ENCODE assay signal across 1 cellular context in genomic region chr17:79800325-79801155, GRCh38.
A peak's percentile ranks its signal among the peaks of the same experiment; 100 is the strongest.
TF ChIP-seq lines count a peak whose summit lies in the region.

No MANE protein-coding gene starts in this region.

TF ChIP-seq in HEK293, 187 proteins besides CTCF, POLR2A, EP300 and RAD21 (continued from another document and continues in another):
- TF ChIP-seq ZBTB10 (tag by site-specific recombination; IDR thresholded peaks at IDR 0.05) (peak; percentile 22), ZNF341 (tag by site-specific recombination; IDR thresholded peaks at IDR 0.05; ENCODE audit: low read depth) (peak; percentile 87), ZNF596 (tag by site-specific recombination; IDR thresholded peaks at IDR 0.05) (no peak), KLF8 (tag by site-specific recombination; IDR thresholded peaks at IDR 0.05) (peak; percentile 52), ZNF211 (tag by site-specific recombination; IDR thresholded peaks at IDR 0.05; ENCODE audit: low read depth) (no peak), ZNF555 (tag by site-specific recombination; conservative IDR thresholded peaks at IDR 0.05) (no peak), OVOL3 (tag by site-specific recombination; IDR thresholded peaks at IDR 0.05) (no peak; the same call in 1 of the 2 replicates), ZNF362 (tag by site-specific recombination; IDR thresholded peaks at IDR 0.05) (no peak), ZBTB20 (tag by site-specific recombination; IDR thresholded peaks at IDR 0.05) (peak; percentile 90), ZNF169 (tag by site-specific recombination; IDR thresholded peaks at IDR 0.05) (no peak), SP2 (tag by site-specific recombination; IDR thresholded peaks at IDR 0.05) (peak; percentile 60; the same call in 1 of the 2 replicates), ZNF23 (tag by site-specific recombination; IDR thresholded peaks at IDR 0.05; ENCODE audit: borderline replicate concordance) (no peak), ZNF146 (tag by site-specific recombination; IDR thresholded peaks at IDR 0.05) (no peak), ZNF558 (tag by site-specific recombination; IDR thresholded peaks at IDR 0.05) (no peak), ZNF621 (tag by site-specific recombination; IDR thresholded peaks at IDR 0.05) (no peak), ZNF510 (tag by site-specific recombination; IDR thresholded peaks at IDR 0.05; ENCODE audit: insufficient replicate concordance) (no peak), PRDM1 (tag by site-specific recombination; IDR thresholded peaks at IDR 0.05) (peak; percentile 87), ZNF292 (tag by site-specific recombination; IDR thresholded peaks at IDR 0.05; ENCODE audit: borderline replicate concordance, low read depth) (no peak), ZNF202 (tag by site-specific recombination; IDR thresholded peaks at IDR 0.05; ENCODE audit: borderline replicate concordance) (no peak), SCRT2 (tag by site-specific recombination; IDR thresholded peaks at IDR 0.05) (0 out of 2 replicates have a peak, but pooled peaks have one; percentile 8), ZNF398 (tag by site-specific recombination; IDR thresholded peaks at IDR 0.05) (peak; percentile 24; the same call in 1 of the 2 replicates), WT1 (tag by site-specific recombination; IDR thresholded peaks at IDR 0.05) (no peak; the same call in none of the 2 replicates), BCL11A (tag by site-specific recombination; IDR thresholded peaks at IDR 0.05; ENCODE audit: low read depth) (peak; percentile 22; the same call in 1 of the 2 replicates), YY1 (tag by site-specific recombination; IDR thresholded peaks at IDR 0.05) (no peak), ZNF423 (tag by site-specific recombination; IDR thresholded peaks at IDR 0.05) (no peak), ZSCAN23 (tag by site-specific recombination; IDR thresholded peaks at IDR 0.05) (0 out of 2 replicates have a peak, but pooled peaks have one; percentile 10), ATF2 (tag by site-specific recombination; IDR thresholded peaks at IDR 0.05; ENCODE audit: low read depth) (no peak), SETDB1 (IDR thresholded peaks at IDR 0.05; ENCODE audit: insufficient read length, low read length) (no peak), ZFHX2 (tag by site-specific recombination; conservative IDR thresholded peaks at IDR 0.05) (peak; percentile 95), ZXDB (tag by site-specific recombination; IDR thresholded peaks at IDR 0.05) (peak; percentile 34; the same call in 1 of the 2 replicates), ZNF692 (tag by site-specific recombination; IDR thresholded peaks at IDR 0.05) (no peak; the same call in 1 of the 2 replicates), EGR2 (tag by site-specific recombination; IDR thresholded peaks at IDR 0.05; ENCODE audit: low read depth) (peak; percentile 86), GLI2 (tag by site-specific recombination; IDR thresholded peaks at IDR 0.05; ENCODE audit: borderline replicate concordance, low read depth) (no peak), ZNF426 (tag by site-specific recombination; IDR thresholded peaks at IDR 0.05) (no peak), PBX3 (CRISPR knock-in tag; IDR thresholded peaks at IDR 0.05) (no peak; the same call in 1 of the 2 replicates), ZNF610 (tag by site-specific recombination; IDR thresholded peaks at IDR 0.05; ENCODE audit: borderline replicate concordance) (0 out of 2 replicates have a peak, but pooled peaks have one; percentile 22), ZBTB6 (tag by site-specific recombination; IDR thresholded peaks at IDR 0.05) (no peak), ZNF623 (tag by site-specific recombination; IDR thresholded peaks at IDR 0.05) (no peak), ZSCAN16 (tag by site-specific recombination; IDR thresholded peaks at IDR 0.05) (no peak), ZBTB8A (tag by site-specific recombination; IDR thresholded peaks at IDR 0.05) (peak; percentile 93; the same call in 1 of the 2 replicates), ZNF433 (tag by site-specific recombination; IDR thresholded peaks at IDR 0.05; ENCODE audit: low read depth) (no peak), KLF7 (tag by site-specific recombination; IDR thresholded peaks at IDR 0.05; ENCODE audit: borderline replicate concordance) (peak; percentile 25; the same call in 1 of the 2 replicates), ZNF768 (tag by site-specific recombination; IDR thresholded peaks at IDR 0.05) (no peak), ZNF184 (tag by site-specific recombination; IDR thresholded peaks at IDR 0.05) (peak; percentile 46; the same call in 1 of the 2 replicates), HIC1 (tag by site-specific recombination; IDR thresholded peaks at IDR 0.05) (no peak), MZF1 (tag by site-specific recombination; IDR thresholded peaks at IDR 0.05; ENCODE audit: borderline replicate concordance) (peak; percentile 76), ZBTB17 (tag by site-specific recombination; IDR thresholded peaks at IDR 0.05) (peak; percentile 99), ZNF10 (tag by site-specific recombination; IDR thresholded peaks at IDR 0.05) (0 out of 2 replicates have a peak, but pooled peaks have one; percentile 27), PATZ1 (tag by site-specific recombination; IDR thresholded peaks at IDR 0.05) (peak; percentile 59; the same call in 1 of the 2 replicates)
